ENCODE assay signal across 8 cellular contexts in the genomic region with DNA sequence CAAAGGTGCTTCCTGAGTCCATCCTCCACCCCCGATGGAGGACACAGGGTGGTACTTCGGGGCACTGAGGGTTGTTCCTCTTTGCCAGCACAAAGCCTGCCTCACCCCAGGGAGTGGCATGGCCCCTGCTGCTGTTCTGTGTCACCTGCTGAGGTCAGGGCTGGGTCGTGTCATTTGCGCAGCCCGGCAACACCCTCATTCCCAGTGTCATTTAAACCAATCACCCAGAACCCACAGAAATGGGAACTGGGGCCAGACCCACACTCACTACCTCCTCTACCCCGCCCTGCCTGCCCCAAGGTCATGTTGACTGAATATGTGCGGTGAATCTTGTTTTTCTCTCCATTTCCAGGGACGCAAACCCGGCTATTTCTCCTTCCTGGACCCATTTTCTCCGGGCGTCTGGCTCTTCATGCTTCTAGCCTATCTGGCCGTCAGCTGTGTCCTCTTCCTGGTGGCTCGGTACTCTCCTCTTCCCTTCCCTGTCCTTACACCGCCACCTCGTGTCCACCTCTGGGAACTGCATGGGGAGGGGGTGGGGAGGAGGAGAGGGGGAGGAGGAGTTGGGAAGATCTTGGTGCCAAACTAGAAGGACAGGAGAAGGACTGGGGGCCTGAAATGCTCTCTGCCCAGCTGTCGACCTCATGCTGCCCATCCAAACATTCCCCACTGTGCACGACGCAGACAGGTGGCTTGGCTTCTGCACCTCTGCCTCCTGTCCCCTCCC.
A peak's percentile ranks its signal among the peaks of the same experiment; 100 is the strongest.
DNase-seq lines count a peak whose midpoint lies in the region; ATAC-seq and TF ChIP-seq lines count a peak whose summit lies in the region.

No MANE protein-coding gene starts in this region.

- no peaks in the 10 kb centered on the region for H3K36me3 Mint-ChIP-seq in activated T-helper 17 cell treated with anti-CD3 and anti-CD28 coated beads, Interleukin-2, amount 50 U/mL, for 72 hours (ENCODE audit: low read depth)
- no peaks in the 10 kb centered on the region for H3K36me3 Mint-ChIP-seq in neural crest cell (ENCODE audit: low read depth)

- peak overlapping the region; percentile 67; the same call in 1 of the 2 replicates for H2AFZ ChIP-seq in KMS-11 (ENCODE audit: low read depth)

- no TSS peak for BruUV-seq in Panc1 (replicated peaks; lab: Mats Ljungman, UMichigan)

- ATAC-seq in Panc1 (peak; percentile 90), HG03139 (IDR thresholded peaks at IDR 0.05; ENCODE audit: unreplicated experiment) (no peak)
- ATAC-seq in activated T-helper 17 cell treated with anti-CD3 and anti-CD28 coated beads, Interleukin-2, amount 50 U/mL, for 72 hours (replicated peaks), result peak; percentile 76
- ATAC-seq in stimulated activated naive CD8-positive, alpha-beta T cell treated with anti-CD3 and anti-CD28 coated beads, Interleukin-15, amount 100 ng/mL, for 72 hours, result peak; percentile 69

- H3K27ac Mint-ChIP-seq in activated T-helper 17 cell treated with anti-CD3 and anti-CD28 coated beads, Interleukin-2, amount 50 U/mL, for 72 hours, result peak overlapping the region; percentile 81
- no peak overlapping the region for H3K27ac Mint-ChIP-seq in neural crest cell (ENCODE audit: unreplicated experiment)
- H3K27ac Mint-ChIP-seq in stimulated activated naive CD8-positive, alpha-beta T cell treated with anti-CD3 and anti-CD28 coated beads, Interleukin-15, amount 100 ng/mL, for 72 hours, result peak overlapping the region; percentile 13 to 38

- H3K36me3 ChIP-seq in KMS-11 (ENCODE audit: insufficient read depth) (no peaks in the 10 kb centered on the region), Panc1 (ENCODE audit: control insufficient read depth, insufficient read depth, low read length) (no peaks in the 10 kb centered on the region)

- no peaks in the 10 kb centered on the region for H3K27me3 ChIP-seq in KMS-11 (ENCODE audit: insufficient read depth, low read depth)
- H3K27me3 ChIP-seq in Panc1 (ENCODE audit: control insufficient read depth, insufficient read depth, low read length), result peaks cover 29% of the 10 kb centered on the region

- H3K4me3 Mint-ChIP-seq in activated T-helper 17 cell treated with anti-CD3 and anti-CD28 coated beads, Interleukin-2, amount 50 U/mL, for 72 hours, result peak overlapping the region; percentile 74
- H3K4me3 Mint-ChIP-seq in neural crest cell, result no peak overlapping the region
- H3K4me3 Mint-ChIP-seq in stimulated activated naive CD8-positive, alpha-beta T cell treated with anti-CD3 and anti-CD28 coated beads, Interleukin-15, amount 100 ng/mL, for 72 hours, result peak overlapping the region; percentile 49 to 80

- no peaks in the 10 kb centered on the region for H4K20me1 ChIP-seq in KMS-11 (ENCODE audit: insufficient read depth)

- H3K4me1 ChIP-seq in KMS-11 (ENCODE audit: low read depth, poor library complexity, severe bottlenecking) (no peaks in the 10 kb centered on the region), Panc1 (ENCODE audit: control insufficient read depth, insufficient read depth, low read length) (no peaks in the 10 kb centered on the region)

- H3K9me3 ChIP-seq in Panc1 (ENCODE audit: control insufficient read depth, insufficient read depth, low read depth, low read length), result no peaks in the 10 kb centered on the region

- CTCF ChIA-PET in Panc1 (lab: Charles Lee), result interaction anchor here (0.5 to 0.7 kb wide), 7 partner anchors 31 to 456 kb away, joined by 3 to 9 read pairs (median 8); no protein-coding TSS in a partner anchor

- H3K4me3 ChIP-seq in GM12864 (ENCODE audit: low read depth, low read length) (0 out of 2 replicates have a peak overlapping the region, but pooled peaks have one; percentile 10), KMS-11 (IDR thresholded peaks at IDR 0.05; ENCODE audit: insufficient read depth, low read depth, low read length) (no peak overlapping the region), Panc1 (ENCODE audit: low read depth in 2 of 2, low read length in 2 of 2) (peak overlapping the region in 1 of 2 experiments; percentile 10; a peak in 1 of 4 replicates), fibroblast of mammary gland (ENCODE audit: control insufficient read depth, low read depth, low read length) (no peak overlapping the region)

- in situ Hi-C loops in Panc1 (cut with HindIII; ENCODE audit: low pct_unique_long_range_greater_than_20kb, low sequenced_read_pairs), result no loop called here

- H3K27ac ChIP-seq in KMS-11 (no peak overlapping the region), Panc1 (ENCODE audit: low read length) (no peak overlapping the region)

- H3K4me1 Mint-ChIP-seq in activated T-helper 17 cell treated with anti-CD3 and anti-CD28 coated beads, Interleukin-2, amount 50 U/mL, for 72 hours, result peaks cover 12% of the 10 kb centered on the region
- peaks cover 5% of the 10 kb centered on the region for H3K4me1 Mint-ChIP-seq in neural crest cell
- H3K4me1 Mint-ChIP-seq in stimulated activated naive CD8-positive, alpha-beta T cell treated with anti-CD3 and anti-CD28 coated beads, Interleukin-15, amount 100 ng/mL, for 72 hours, result peaks cover 19% of the 10 kb centered on the region

- H3K9ac ChIP-seq in KMS-11, result no peak overlapping the region

- H3K4me2 ChIP-seq in KMS-11, result no peak overlapping the region; the same call in 1 of the 2 replicates

- DNase-seq in GM12864 (ENCODE audit: low read depth) (no peak), Panc1 (ENCODE audit: low read depth, low spot score) (peak; percentile 51), fibroblast of mammary gland (ENCODE audit: low read depth) (peak; percentile 64), neural crest cell (ENCODE audit: low read depth, low spot score) (peak; percentile 90)
- peak; percentile 62 to 67 for DNase-seq in stimulated activated naive CD8-positive, alpha-beta T cell treated with anti-CD3 and anti-CD28 coated beads, Interleukin-15, amount 100 ng/mL, for 72 hours

- H3K79me2 ChIP-seq in KMS-11 (ENCODE audit: insufficient read depth, low read depth), result no peaks in the 10 kb centered on the region

- TF ChIP-seq CTCF in GM12864 (IDR thresholded peaks at IDR 0.05; ENCODE audit: low read depth, low read length, missing control alignments), result peak; percentile 88
- peak; percentile 76 for TF ChIP-seq CTCF in KMS-11 (conservative IDR thresholded peaks at IDR 0.05; ENCODE audit: low read depth, low read length)
- peak; percentile 95 for TF ChIP-seq CTCF in Panc1 (IDR thresholded peaks at IDR 0.05)
- TF ChIP-seq CTCF in fibroblast of mammary gland (conservative IDR thresholded peaks at IDR 0.05; ENCODE audit: control insufficient read depth, insufficient read depth, low read depth, low read length), result peak; percentile 73
- TF ChIP-seq CTCF in neural crest cell (conservative IDR thresholded peaks at IDR 0.05), result peak; percentile 79

- intact Hi-C loops in Panc1 (cut with micrococcal nuclease; ENCODE audit: unreplicated experiment), result loop anchor here (1.0 to 10.0 kb wide), 2 partner anchors 268 to 441 kb away; partner anchors contain the start of gene GRIK4

- H3K27me3 Mint-ChIP-seq in activated T-helper 17 cell treated with anti-CD3 and anti-CD28 coated beads, Interleukin-2, amount 50 U/mL, for 72 hours, result peaks cover 25% of the 10 kb centered on the region
- H3K27me3 Mint-ChIP-seq in neural crest cell (ENCODE audit: low read depth), result peaks cover 20% of the 10 kb centered on the region
- H3K27me3 Mint-ChIP-seq in stimulated activated naive CD8-positive, alpha-beta T cell treated with anti-CD3 and anti-CD28 coated beads, Interleukin-15, amount 100 ng/mL, for 72 hours, result peaks cover 38% of the 10 kb centered on the region

- POLR2A ChIA-PET in Panc1 (lab: Charles Lee), result no interaction called here

- no peaks in the 10 kb centered on the region for H3K9me3 Mint-ChIP-seq in activated T-helper 17 cell treated with anti-CD3 and anti-CD28 coated beads, Interleukin-2, amount 50 U/mL, for 72 hours
- H3K9me3 Mint-ChIP-seq in neural crest cell, result no peaks in the 10 kb centered on the region
- H3K9me3 Mint-ChIP-seq in stimulated activated naive CD8-positive, alpha-beta T cell treated with anti-CD3 and anti-CD28 coated beads, Interleukin-15, amount 100 ng/mL, for 72 hours, result no peaks in the 10 kb centered on the region
